6 cellular contexts compared by ENCODE assay signal in genomic region chr4:161653697-161654096, GRCh38.
"Had no signal": no experiment of that assay in that cellular context is flagged by ENCODE, and none has a peak within 500 bp of the region (broad histone marks: within the 10 kb centered on the region; RNA-seq: fewer than 3 reads in every experiment).

No MANE protein-coding gene starts in this region.

- H3K4me3 ChIP-seq: GM23248, HAP-1 had no signal

- H3K4me1 ChIP-seq: HAP-1 had no signal

- DNase-seq: GM23248, GOT3, H7, IMR-90 had no signal

- H3K9me3 ChIP-seq: HAP-1 had no signal

- H3K27ac ChIP-seq: GM23248 had no signal

- H3K9ac ChIP-seq: GM23248 had no signal

- H3K36me3 ChIP-seq: HAP-1 had no signal

- FAIRE-seq: HTR-8/SVneo had no signal
